In genomic region chr5:77874691-77875090, GRCh38 we compare ENCODE assay signal across 16 cellular contexts.
DNase-seq lines count a peak whose midpoint lies in the region; FAIRE-seq and TF ChIP-seq lines count a peak whose summit lies in the region.
"Had no signal": no experiment of that assay in that cellular context is flagged by ENCODE, and none has a peak within 500 bp of the region (broad histone marks: within the 10 kb centered on the region; RNA-seq: fewer than 3 reads in every experiment).

No MANE protein-coding gene starts in this region.

- DNase-seq in NCI-H345 (lab: John Stamatoyannopoulos, UW) (peak; percentile 50), NCI-H345 treated with DMSO at 0.1 percent for 48 hours (lab: John Stamatoyannopoulos, UW; ENCODE audit: unreplicated experiment) (no peak), NCI-H187 (lab: John Stamatoyannopoulos, UW) (peak; percentile 73 to 88), bronchial epithelial cell (ENCODE audit: low read depth) (no peak), NCI-H446 (lab: John Stamatoyannopoulos, UW) (no peak)
- DNase-seq in activated naive CD4-positive, alpha-beta T cell treated with Interleukin-2 at 50 U/mL for 16 hours: no peak
- no peak for DNase-seq in effector CD8-positive, alpha-beta T cell (lab: John Stamatoyannopoulos, UW)
- DNase-seq: AML-193; CD4-positive, alpha-beta T cell; DMS153; DMS79; EL; GOT3; H7 had no signal

- no peaks in the 10 kb centered on the region for H3K27me3 ChIP-seq in bronchial epithelial cell (ENCODE audit: control insufficient read depth, insufficient read depth, low read length)

- H3K36me3 ChIP-seq in bronchial epithelial cell (ENCODE audit: control insufficient read depth, insufficient read depth, low read length): no peaks in the 10 kb centered on the region

- no peak for TF ChIP-seq CTCF in bronchial epithelial cell (IDR thresholded peaks at IDR 0.05; ENCODE audit: insufficient read depth, low read length, severe bottlenecking)

- H3K4me3 ChIP-seq in bronchial epithelial cell (ENCODE audit: low read depth, low read length): no peak overlapping the region
- H3K4me3 ChIP-seq: A549, GM12878 had no signal

- FAIRE-seq in bronchial epithelial cell (lab: Jason Lieb, UNC): peak; percentile 18
- FAIRE-seq: A549, GM12878 had no signal

Comparison
In these comparisons a context has a peak if more than half of its experiments do, and no peak if none do; other contexts are left out.
1. DNase-seq: peak in NCI-H345 (single experiment) and NCI-H187 (2 of 2); none in NCI-H345 treated with DMSO at 0.1 percent for 48 hours (single experiment), bronchial epithelial cell (single experiment), NCI-H446 (0 of 2), activated naive CD4-positive, alpha-beta T cell treated with Interleukin-2 at 50 U/mL for 16 hours (single experiment) and effector CD8-positive, alpha-beta T cell (single experiment).